8 cellular contexts compared by ENCODE assay signal in the genomic region with DNA sequence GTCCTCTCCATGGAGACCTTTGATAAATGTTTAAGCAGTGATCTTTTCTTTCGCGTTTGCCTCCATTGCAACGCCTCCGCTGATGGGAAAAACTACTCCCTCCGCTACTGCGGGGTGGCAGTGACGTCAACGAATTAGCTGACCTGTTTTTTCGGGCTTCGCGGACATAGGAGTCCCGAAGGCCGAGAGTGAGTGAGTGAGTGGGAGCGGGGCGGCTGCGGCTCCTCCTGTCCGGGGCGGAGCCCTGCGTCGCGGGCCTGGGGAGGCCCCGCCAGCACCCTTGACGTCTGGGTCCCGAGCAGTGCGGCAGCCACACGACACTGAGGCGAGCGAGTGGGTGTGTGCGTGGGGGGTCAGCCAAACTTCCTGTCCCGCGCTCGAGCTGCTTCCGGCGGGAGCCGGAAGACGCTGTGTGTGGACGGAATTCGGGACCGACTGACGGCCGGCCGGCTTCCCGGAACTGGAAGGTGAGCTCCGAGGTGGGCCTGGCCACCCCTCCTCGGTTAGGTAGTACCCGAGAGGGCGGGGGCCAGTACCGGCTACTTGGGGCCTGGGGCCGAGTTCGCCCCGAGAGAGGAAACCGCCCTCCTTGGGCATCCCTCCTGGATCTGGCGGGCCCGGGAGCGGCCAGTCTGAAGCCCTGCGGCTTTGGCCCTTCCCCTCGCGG. TPM values are rescaled to one million over a fixed set of nuclear protein-coding genes. Genes with fewer than 3 reads are reported as not detected.
A peak's percentile ranks its signal among the peaks of the same experiment; 100 is the strongest.
DNase-seq lines count a peak whose midpoint lies in the region; ATAC-seq, FAIRE-seq and TF ChIP-seq lines count a peak whose summit lies in the region.

A gene with protein sequence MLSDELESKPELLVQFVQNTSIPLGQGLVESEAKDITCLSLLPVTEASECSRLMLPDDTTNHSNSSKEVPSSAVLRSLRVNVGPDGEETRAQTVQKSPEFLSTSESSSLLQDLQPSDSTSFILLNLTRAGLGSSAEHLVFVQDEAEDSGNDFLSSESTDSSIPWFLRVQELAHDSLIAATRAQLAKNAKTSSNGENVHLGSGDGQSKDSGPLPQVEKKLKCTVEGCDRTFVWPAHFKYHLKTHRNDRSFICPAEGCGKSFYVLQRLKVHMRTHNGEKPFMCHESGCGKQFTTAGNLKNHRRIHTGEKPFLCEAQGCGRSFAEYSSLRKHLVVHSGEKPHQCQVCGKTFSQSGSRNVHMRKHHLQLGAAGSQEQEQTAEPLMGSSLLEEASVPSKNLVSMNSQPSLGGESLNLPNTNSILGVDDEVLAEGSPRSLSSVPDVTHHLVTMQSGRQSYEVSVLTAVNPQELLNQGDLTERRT (plus strand): TSS at position 411 of the 667 bp plus-strand sequence. CDS start 5,317 bp downstream, outside the sequence.

- H3K9me3 Mint-ChIP-seq in natural killer cell treated with Interleukin-12 subunit alpha and Interleukin-12 subunit beta and Interleukin-15 and Interleukin-18, amount 100 ng/mL, for 72 hours, result no peaks in the 10 kb centered on the region

- no peak for TF ChIP-seq CTCF in Loucy (conservative IDR thresholded peaks at IDR 0.05; ENCODE audit: low read length)

- H3K9me3 ChIP-seq in Loucy (ENCODE audit: insufficient read depth, low read depth, low read length), result no peaks in the 10 kb centered on the region

- H3K4me1 ChIP-seq in Loucy (ENCODE audit: insufficient read depth, low read length, poor library complexity, severe bottlenecking), result peaks cover 34% of the 10 kb centered on the region

- H3K9me2 ChIP-seq in Loucy (replicated peaks; ENCODE audit: low read depth, low read length), result no peaks in the 10 kb centered on the region

- H3K36me3 ChIP-seq in Loucy (ENCODE audit: insufficient read depth, low read length), result no peaks in the 10 kb centered on the region

- H3K27ac Mint-ChIP-seq in natural killer cell treated with Interleukin-12 subunit alpha and Interleukin-12 subunit beta and Interleukin-15 and Interleukin-18, amount 100 ng/mL, for 72 hours, result peak within 1 kb of the TSS; percentile 97 to 100

- peaks cover 64% of the 10 kb centered on the region for H3K79me2 ChIP-seq in Loucy (ENCODE audit: insufficient read depth, low read length)

- H2AFZ ChIP-seq in Loucy (ENCODE audit: low read length), result peak within 1 kb of the TSS; percentile 99

- H3K4me3 ChIP-seq in Loucy (ENCODE audit: low read length, poor library complexity, severe bottlenecking), result peak within 1 kb of the TSS; percentile 98

- peak within 1 kb of the TSS; percentile 95 for H3K9ac ChIP-seq in Loucy (ENCODE audit: low read depth, low read length, poor library complexity, severe bottlenecking)

- H3K4me1 Mint-ChIP-seq in natural killer cell treated with Interleukin-12 subunit alpha and Interleukin-12 subunit beta and Interleukin-15 and Interleukin-18, amount 100 ng/mL, for 72 hours (ENCODE audit: low read depth in 2 of 2), result peaks cover 37 to 41% of the 10 kb centered on the region in 2 donors

- FAIRE-seq in H54 (lab: Jason Lieb, UNC), result peak; percentile 94

- peak; percentile 99 for DNase-seq in EL
- DNase-seq in H54 (ENCODE audit: insufficient read length, low spot score), result peak; percentile 81
- DNase-seq in activated T-helper 9 cell treated with anti-CD3 and anti-CD28 coated beads, Interleukin-2, amount 50 U/mL, for 16 hours (ENCODE audit: low read depth), result peak; percentile 89
- peak; percentile 96 for DNase-seq in fibroblast of peridontal ligament (ENCODE audit: extremely low read depth)
- DNase-seq in natural killer cell treated with Interleukin-12 subunit alpha and Interleukin-12 subunit beta and Interleukin-15 and Interleukin-18, amount 100 ng/mL, for 72 hours (ENCODE audit: low spot score), result peak; percentile 98
- DNase-seq in stimulated activated naive CD8-positive, alpha-beta T cell treated with anti-CD3 and anti-CD28 coated beads, Interleukin-15, Interleukin-2, amounts not matched to agents 100 U/mL and 50 U/mL, for 24 hours, result peak; percentile 95

- H3K4me3 Mint-ChIP-seq in natural killer cell treated with Interleukin-12 subunit alpha and Interleukin-12 subunit beta and Interleukin-15 and Interleukin-18, amount 100 ng/mL, for 72 hours, result peak within 1 kb of the TSS; percentile 93

- ATAC-seq in natural killer cell treated with Interleukin-12 subunit alpha and Interleukin-12 subunit beta and Interleukin-15 and Interleukin-18, amount 100 ng/mL, for 72 hours, result peak; percentile 100
- ATAC-seq in stimulated activated naive CD8-positive, alpha-beta T cell treated with anti-CD3 and anti-CD28 coated beads, Interleukin-15, Interleukin-2, amounts not matched to agents 100 U/mL and 50 U/mL, for 24 hours, result peak; percentile 100

- peak; percentile 47 for TF ChIP-seq POLR2A in H54 (IDR thresholded peaks at IDR 0.05; ENCODE audit: low read depth, low read length)
- peak; percentile 92 for TF ChIP-seq POLR2A in Raji (IDR thresholded peaks at IDR 0.05; ENCODE audit: insufficient read depth, low read depth, low read length)

- H3K27me3 ChIP-seq in Loucy (ENCODE audit: insufficient read depth, low read length, poor library complexity, severe bottlenecking), result no peaks in the 10 kb centered on the region

- no peaks in the 10 kb centered on the region for H3K36me3 Mint-ChIP-seq in natural killer cell treated with Interleukin-12 subunit alpha and Interleukin-12 subunit beta and Interleukin-15 and Interleukin-18, amount 100 ng/mL, for 72 hours

- H4K20me1 ChIP-seq in Loucy (ENCODE audit: insufficient read depth, low read length, poor library complexity, severe bottlenecking), result peaks cover 29% of the 10 kb centered on the region

- H3K27me3 Mint-ChIP-seq in natural killer cell treated with Interleukin-12 subunit alpha and Interleukin-12 subunit beta and Interleukin-15 and Interleukin-18, amount 100 ng/mL, for 72 hours, result no peaks in the 10 kb centered on the region

- peak within 1 kb of the TSS; percentile 78 for H3K4me2 ChIP-seq in Loucy (ENCODE audit: low read depth, low read length, poor library complexity, severe bottlenecking)

- H3F3A ChIP-seq in Loucy (ENCODE audit: low read depth), result no peaks in the 10 kb centered on the region

RNA-seq across cellular contexts. Expression of the gene that starts here (rescaled TPM):
- total RNA-seq in natural killer cell treated with Interleukin-12 subunit alpha and Interleukin-12 subunit beta and Interleukin-15 and Interleukin-18, amount 100 ng/mL, for 72 hours, result 10 to 100 TPM; 71.6 to 74.1 TPM

Comparison
In these comparisons a context has a peak if more than half of its experiments do, and no peak if none do; other contexts are left out.
1. Peak in every context shown above with its lines: DNase-seq, ATAC-seq and H3K4me3 ChIP-seq.